Comparison of ENCODE assay signal across 8 cellular contexts in genomic region chr6:87701676-87702588, GRCh38. TPM values are rescaled to one million over a fixed set of nuclear protein-coding genes. Genes with fewer than 3 reads are reported as not detected.
DNase-seq lines count a peak whose midpoint lies in the region; ATAC-seq and TF ChIP-seq lines count a peak whose summit lies in the region.

AKIRIN2 (minus strand) TSS chr6:87702233; CDS start chr6:87701684, 549 bp downstream.

- H2AFZ ChIP-seq in OCI-LY1 (ENCODE audit: low read length), result no peak within 1 kb of the TSS

- in situ Hi-C loops in endometrial microvascular endothelial cells (cut with HindIII; ENCODE audit: inconsistent ontology term, low pct_unique_long_range_greater_than_20kb, low sequenced_read_pairs), result no loop called here

- no peaks in the 10 kb centered on the region for H3K9me3 Mint-ChIP-seq in Calu3 (ENCODE audit: low read depth, unreplicated experiment)

- ATAC-seq in GM21447 (IDR thresholded peaks at IDR 0.05; ENCODE audit: unreplicated experiment), result peak; percentile 67

- under 1% methylated on average over 86 of the region's 88 CpGs for WGBS in HUES64

- H3K4me2 ChIP-seq in OCI-LY1 (ENCODE audit: low read length), result peak within 1 kb of the TSS; percentile 91

- H3K9me3 ChIP-seq in HUES64 (ENCODE audit: insufficient read depth, low read depth, low read length), result no peaks in the 10 kb centered on the region
- H3K9me3 ChIP-seq in OCI-LY1 (ENCODE audit: low read length), result no peaks in the 10 kb centered on the region

- no peaks in the 10 kb centered on the region for H3F3A ChIP-seq in OCI-LY1 (ENCODE audit: insufficient read depth, low read length)

- peak within 1 kb of the TSS; percentile 85 for H3K27ac Mint-ChIP-seq in Calu3 (ENCODE audit: unreplicated experiment)

- H3K36me3 Mint-ChIP-seq in Calu3 (ENCODE audit: insufficient read depth, unreplicated experiment), result peaks cover 49% of the 10 kb centered on the region

- no peaks in the 10 kb centered on the region for H3K9me2 ChIP-seq in OCI-LY1 (ENCODE audit: low read depth, low read length)

- H3K27me3 ChIP-seq in HUES64 (ENCODE audit: insufficient read depth, low read length), result no peaks in the 10 kb centered on the region
- no peaks in the 10 kb centered on the region for H3K27me3 ChIP-seq in OCI-LY1 (ENCODE audit: insufficient read depth, low read length)

- H3K4me1 Mint-ChIP-seq in Calu3 (ENCODE audit: low read depth, unreplicated experiment), result peaks cover 31% of the 10 kb centered on the region

- intact Hi-C loops in Calu3 (cut with micrococcal nuclease; ENCODE audit: unreplicated experiment), result no loop called here

- CTCF ChIA-PET in Calu3 (lab: Charles Lee), result interaction anchor here (0.6 to 1.3 kb wide), 5 partner anchors 15 to 40 kb away, joined by 3 to 6 read pairs (median 5); no protein-coding TSS in a partner anchor

- TF ChIP-seq CTCF in Calu3 (IDR thresholded peaks at IDR 0.05; ENCODE audit: unreplicated experiment) (no peak), OCI-LY1 (IDR thresholded peaks at IDR 0.05; ENCODE audit: low read length) (no peak)

- peak within 1 kb of the TSS; percentile 96 for H3K4me3 Mint-ChIP-seq in Calu3 (ENCODE audit: low read depth, unreplicated experiment)

- no TSS peak for BruUV-seq in Calu3 (replicated peaks; lab: Mats Ljungman, UMichigan)

- H3K79me2 ChIP-seq in OCI-LY1 (ENCODE audit: insufficient read depth, low read length), result peaks cover 48% of the 10 kb centered on the region

- peak within 1 kb of the TSS; percentile 93 for H3K9ac ChIP-seq in HUES64 (ENCODE audit: low read depth, low read length)
- H3K9ac ChIP-seq in OCI-LY1 (ENCODE audit: low read length), result peak within 1 kb of the TSS; percentile 92

- H3K4me1 ChIP-seq in HUES64 (ENCODE audit: insufficient read depth, low read length), result peaks cover 22% of the 10 kb centered on the region
- H3K4me1 ChIP-seq in OCI-LY1 (ENCODE audit: insufficient read depth, low read length, severe bottlenecking), result peaks cover 52% of the 10 kb centered on the region

- H3K27ac ChIP-seq in HUES64 (ENCODE audit: low read depth, low read length) (peak within 1 kb of the TSS; percentile 98), OCI-LY1 (ENCODE audit: low read depth, low read length, poor library complexity, severe bottlenecking) (peak within 1 kb of the TSS; percentile 89)

- peak; percentile 96 for DNase-seq in Calu3
- DNase-seq in activated CD8-positive, alpha-beta memory T cell treated with anti-CD3 and anti-CD28 coated beads, Interleukin-2, amount 50 U/mL, for 4 hours, result peak; percentile 95
- DNase-seq in mesenteric fat pad (ENCODE audit: low spot score), result peak; percentile 98
- DNase-seq in stimulated activated CD8-positive, alpha-beta memory T cell treated with anti-CD3 and anti-CD28 coated beads, Interleukin-15, amount 100 ng/mL, for 24 hours (ENCODE audit: low read depth), result peak; percentile 89

- 0 out of 2 replicates have a peak, but pooled peaks cover 2% of the 10 kb centered on the region for H4K20me1 ChIP-seq in OCI-LY1 (ENCODE audit: insufficient read depth, low read length)

- H3K36me3 ChIP-seq in HUES64 (ENCODE audit: insufficient read depth, low read length) (peaks cover 6% of the 10 kb centered on the region), OCI-LY1 (ENCODE audit: insufficient read depth, low read length) (peaks cover 32% of the 10 kb centered on the region)

- H3K4me3 ChIP-seq in HUES64 (ENCODE audit: low read length), result peak within 1 kb of the TSS; percentile 94
- peak within 1 kb of the TSS; percentile 97 for H3K4me3 ChIP-seq in OCI-LY1 (ENCODE audit: low read depth, low read length, poor library complexity, severe bottlenecking)

- H3K27me3 Mint-ChIP-seq in Calu3 (ENCODE audit: unreplicated experiment), result no peaks in the 10 kb centered on the region

RNA-seq across cellular contexts. Expression of gene AKIRIN2, which starts in this region (rescaled TPM):
- 44.7 and 46.1 TPM in 2 replicates for total RNA-seq in Calu3 (2022)
- 47.8 TPM for polyA plus RNA-seq in HUES64 (2013, experiment 1 of 2)
- polyA plus RNA-seq in HUES64 (2013, experiment 2 of 2), result 54.5 TPM
- 23.5 TPM for total RNA-seq in endometrial microvascular endothelial cells (ENCODE audit: inconsistent ontology term)
- 55.7 TPM for total RNA-seq in mesenteric fat pad

Comparison
In these comparisons a context has a peak if more than half of its experiments do, and no peak if none do; other contexts are left out.
1. Peak in every context shown above with its lines: DNase-seq, ATAC-seq, H3K4me3 ChIP-seq and H3K27ac ChIP-seq.